ENCODE assay signal across 20 cellular contexts in the genomic region with DNA sequence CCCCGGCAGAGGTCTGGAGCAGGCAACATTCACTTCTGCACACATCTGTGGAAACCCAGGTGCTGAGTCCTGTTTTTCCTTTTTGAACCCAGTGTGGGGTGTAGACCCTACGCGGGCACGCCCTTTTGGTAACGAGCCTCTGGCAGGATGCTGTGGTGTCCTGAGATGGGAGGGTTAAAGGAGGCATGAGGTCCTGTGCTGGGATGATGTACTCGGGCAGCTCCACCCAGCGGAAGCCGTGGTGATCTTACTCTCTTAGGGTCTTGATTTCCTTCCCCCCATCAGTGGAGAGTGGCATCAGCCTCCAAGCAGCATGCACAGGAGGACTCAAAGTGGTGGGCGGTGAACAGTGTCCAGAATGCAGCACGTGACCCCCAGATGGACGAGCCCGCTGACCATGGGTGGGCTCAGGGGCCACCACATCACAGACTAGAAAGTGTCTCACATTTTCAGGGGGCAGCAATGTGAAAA.
DNase-seq lines count a peak whose midpoint lies in the region; ATAC-seq and TF ChIP-seq lines count a peak whose summit lies in the region.
"Had no signal": no experiment of that assay in that cellular context is flagged by ENCODE, and none has a peak within 500 bp of the region (broad histone marks: within the 10 kb centered on the region; RNA-seq: fewer than 3 reads in every experiment).

No MANE protein-coding gene starts in this region.

- H3K36me3 Mint-ChIP-seq in T-helper 17 cell (ENCODE audit: low read depth) (no peaks in the 10 kb centered on the region), endodermal cell (ENCODE audit: low read depth) (no peaks in the 10 kb centered on the region)
- H3K36me3 Mint-ChIP-seq: natural killer cell had no signal

- H3K27ac Mint-ChIP-seq in T-helper 17 cell (peak overlapping the region; percentile 84), endodermal cell (no peak overlapping the region)
- H3K27ac Mint-ChIP-seq: activated T-helper 1 cell treated with anti-CD3 and anti-CD28 coated beads, Interleukin-12 subunit alpha, Interleukin-12 subunit beta, Interleukin-2, Interleukin-4 antibody, amounts not matched to agents 30 ng/mL and 10 ng/mL and 1 ng/mL, durations not matched to agents 14 hours and 24 hours and 36 hours; natural killer cell had no signal

- TF ChIP-seq CTCF in endodermal cell (conservative IDR thresholded peaks at IDR 0.05) (no peak), stomach (IDR thresholded peaks at IDR 0.05) (no peak), upper lobe of left lung (IDR thresholded peaks at IDR 0.05) (no peak)

- 88% methylated on average over 9 to 12 of the region's 12 CpGs for WGBS in endodermal cell (ENCODE audit: insufficient coverage in 1 of 2, insufficient read length in 1 of 2), 2 experiments
- WGBS in stomach, 5 donors, result 68 to 82% (median 74%) methylated on average over 12 of the region's 12 CpGs
- 52 to 84% methylated on average over 3 to 12 of the region's 12 CpGs for WGBS in upper lobe of left lung, 2 donors

- H3K4me1 ChIP-seq in endodermal cell (ENCODE audit: control insufficient read depth, insufficient read depth, low read length), result no peaks in the 10 kb centered on the region
- H3K4me1 ChIP-seq in stomach, result no peaks in the 10 kb centered on the region
- H3K4me1 ChIP-seq in upper lobe of left lung, result no peaks in the 10 kb centered on the region
- H3K4me1 ChIP-seq: BE2C, right lobe of liver, uterus had no signal

- peak; percentile 12 to 15 for DNase-seq in activated T-cell treated with anti-CD3 and anti-CD28 coated beads, Interleukin-2, amount 50 U/mL, for 48 hours
- DNase-seq in activated T-cell treated with anti-CD3 and anti-CD28 coated beads for 4 hours (no peak), T-helper 17 cell (no peak), endodermal cell (peak; percentile 32), stomach (peak; percentile 19), HK-2 (ENCODE audit: unreplicated experiment) (no peak), upper lobe of left lung (no peak)
- DNase-seq: BE2C, brain microvascular endothelial cell, GM23248, left colon, natural killer cell, NCI-H1105, NCI-H2081, NCI-H446 treated with DMSO at 0.1 percent for 48 hours, WERI-Rb-1 had no signal

- intact Hi-C loops in stomach (cut with DNase I; ENCODE audit: low total_unique reads), result no loop called here

- H3K27me3 ChIP-seq in endodermal cell (ENCODE audit: control insufficient read depth, insufficient read depth, low read length, poor library complexity, severe bottlenecking) (no peaks in the 10 kb centered on the region), stomach (peaks cover 0 to 31% (median 5%) of the 10 kb centered on the region in 3 donors), upper lobe of left lung (no peaks in the 10 kb centered on the region)
- H3K27me3 ChIP-seq: brain microvascular endothelial cell, right lobe of liver, uterus had no signal

- no peaks in the 10 kb centered on the region for H3K9me3 ChIP-seq in T-helper 17 cell (ENCODE audit: control insufficient read depth, low read length, poor library complexity, severe bottlenecking)
- H3K9me3 ChIP-seq in endodermal cell (ENCODE audit: control insufficient read depth, low read length), result peaks cover 47% of the 10 kb centered on the region
- H3K9me3 ChIP-seq in stomach, result no peaks in the 10 kb centered on the region
- H3K9me3 ChIP-seq in upper lobe of left lung, result no peaks in the 10 kb centered on the region
- H3K9me3 ChIP-seq: BE2C, right lobe of liver, uterus had no signal

- H3K4me3 Mint-ChIP-seq in T-helper 17 cell, result peak overlapping the region; percentile 22
- H3K4me3 Mint-ChIP-seq in endodermal cell, result no peak overlapping the region
- H3K4me3 Mint-ChIP-seq: activated T-helper 1 cell treated with anti-CD3 and anti-CD28 coated beads, Interleukin-12 subunit alpha, Interleukin-12 subunit beta, Interleukin-2, Interleukin-4 antibody, amounts not matched to agents 30 ng/mL and 10 ng/mL and 1 ng/mL, durations not matched to agents 14 hours and 24 hours and 36 hours; natural killer cell had no signal

- TF ChIP-seq POLR2A in stomach (IDR thresholded peaks at IDR 0.05) (no peak), upper lobe of left lung (IDR thresholded peaks at IDR 0.05) (no peak)

- ATAC-seq in T-helper 17 cell (peak; percentile 54), upper lobe of left lung (ENCODE audit: low FRiP score in 2 of 2) (no peak), HG02759 (IDR thresholded peaks at IDR 0.05; ENCODE audit: unreplicated experiment) (no peak)
- ATAC-seq: left colon, natural killer cell, right lobe of liver had no signal

- H3K27ac ChIP-seq in endodermal cell (ENCODE audit: low read depth, low read length) (no peak overlapping the region), stomach (no peak overlapping the region), upper lobe of left lung (no peak overlapping the region)
- H3K27ac ChIP-seq: brain microvascular endothelial cell, GM23248, right lobe of liver, uterus, WERI-Rb-1 had no signal

- H3K9me3 Mint-ChIP-seq in endodermal cell, result peaks cover 1% of the 10 kb centered on the region
- H3K9me3 Mint-ChIP-seq: activated T-helper 1 cell treated with anti-CD3 and anti-CD28 coated beads, Interleukin-12 subunit alpha, Interleukin-12 subunit beta, Interleukin-2, Interleukin-4 antibody, amounts not matched to agents 30 ng/mL and 10 ng/mL and 1 ng/mL, durations not matched to agents 14 hours and 24 hours and 36 hours; natural killer cell had no signal

- H3K36me3 ChIP-seq in endodermal cell (ENCODE audit: control insufficient read depth, insufficient read depth, low read length) (no peaks in the 10 kb centered on the region), stomach (no peaks in the 10 kb centered on the region), upper lobe of left lung (no peaks in the 10 kb centered on the region)
- H3K36me3 ChIP-seq: BE2C, brain microvascular endothelial cell, right lobe of liver, uterus, WERI-Rb-1 had no signal

- H3K4me1 Mint-ChIP-seq in T-helper 17 cell (peaks cover 14% of the 10 kb centered on the region), endodermal cell (no peaks in the 10 kb centered on the region)

- H3K4me3 ChIP-seq in endodermal cell (ENCODE audit: low read length) (no peak overlapping the region), stomach (no peak overlapping the region), upper lobe of left lung (no peak overlapping the region)
- H3K4me3 ChIP-seq: GM23248, right lobe of liver, uterus had no signal

- no peak overlapping the region for H3K9ac ChIP-seq in endodermal cell (ENCODE audit: extremely low read depth, low read length, poor library complexity, severe bottlenecking)
- H3K9ac ChIP-seq: GM23248 had no signal

- no peaks in the 10 kb centered on the region for H3K27me3 Mint-ChIP-seq in T-helper 17 cell
- H3K27me3 Mint-ChIP-seq in endodermal cell (ENCODE audit: insufficient read depth), result no peaks in the 10 kb centered on the region

- no peak for TF ChIP-seq EP300 in stomach (IDR thresholded peaks at IDR 0.05)
- no peak for TF ChIP-seq EP300 in upper lobe of left lung (IDR thresholded peaks at IDR 0.05)

Comparison
In these comparisons a context has a peak if more than half of its experiments do, and no peak if none do; other contexts are left out.
1. DNase-seq: peak in activated T-cell treated with anti-CD3 and anti-CD28 coated beads, Interleukin-2, amount 50 U/mL, for 48 hours (2 of 2), endodermal cell (single experiment) and stomach (single experiment); none in activated T-cell treated with anti-CD3 and anti-CD28 coated beads for 4 hours (single experiment), T-helper 17 cell (0 of 3), HK-2 (single experiment) and upper lobe of left lung (0 of 2).